In the genomic region with DNA sequence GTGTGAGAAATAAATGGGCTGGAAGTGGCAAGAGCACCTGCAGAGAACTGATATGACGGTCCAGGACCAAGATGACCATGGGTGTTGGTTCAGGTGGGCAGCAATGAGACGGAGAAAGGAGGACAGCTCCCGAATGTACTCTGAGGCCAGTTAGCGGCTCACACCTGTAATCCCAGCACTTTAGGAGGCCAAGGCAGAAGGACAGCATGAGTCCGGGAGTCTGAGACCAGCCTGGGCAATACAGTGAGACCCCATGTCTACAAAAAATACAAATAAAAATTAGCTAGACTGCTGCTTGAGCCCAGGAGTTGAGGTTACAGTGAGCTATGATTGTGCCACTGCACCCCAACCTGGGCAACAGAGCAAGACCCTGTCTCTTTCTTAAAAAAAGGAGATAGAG, we compare ENCODE assay signal across 22 cellular contexts.
DNase-seq lines count a peak whose midpoint lies in the region; ATAC-seq and TF ChIP-seq lines count a peak whose summit lies in the region.
"Had no signal": no experiment of that assay in that cellular context is flagged by ENCODE, and none has a peak within 500 bp of the region (broad histone marks: within the 10 kb centered on the region; RNA-seq: fewer than 3 reads in every experiment).

No MANE protein-coding gene starts in this region.

- no peaks in the 10 kb centered on the region for H3K27me3 ChIP-seq in CD8-positive, alpha-beta memory T cell (ENCODE audit: insufficient read depth, low read length, poor library complexity, severe bottlenecking)
- H3K27me3 ChIP-seq in naive thymus-derived CD4-positive, alpha-beta T cell (ENCODE audit: control insufficient read depth in 2 of 2, insufficient read depth in 2 of 2, low read length in 2 of 2): no peaks in the 10 kb centered on the region
- H3K27me3 ChIP-seq: adrenal gland, breast epithelium, foreskin keratinocyte had no signal

- peak overlapping the region; percentile 49 for H3K27ac Mint-ChIP-seq in activated CD8-positive, alpha-beta T cell treated with anti-CD3 and anti-CD28 coated beads for 36 hours
- H3K27ac Mint-ChIP-seq in activated CD8-positive, alpha-beta T cell treated with anti-CD3 and anti-CD28 coated beads, Interleukin-2, amount 10 ng/mL, durations not matched to agents 7 days and 5 days: no peak overlapping the region
- H3K27ac Mint-ChIP-seq in CD8-positive, alpha-beta memory T cell: peak overlapping the region in 6 of 8 donors; percentile 0 to 64 (median 30)
- peak overlapping the region; percentile 6 for H3K27ac Mint-ChIP-seq in activated T-helper 17 cell treated with anti-CD3 and anti-CD28 coated beads, Interleukin-2, amount 50 U/mL, for 72 hours
- peak overlapping the region in 8 of 9 donors; percentile 1 to 84 (median 57) for H3K27ac Mint-ChIP-seq in naive thymus-derived CD4-positive, alpha-beta T cell
- H3K27ac Mint-ChIP-seq: activated CD8-positive, alpha-beta memory T cell treated with anti-CD3 and anti-CD28 coated beads, Interleukin-2, amount 10 ng/mL, durations not matched to agents 7 days and 5 days had no signal

- CTCF ChIA-PET in activated CD8-positive, alpha-beta T cell treated with anti-CD3 and anti-CD28 coated beads for 36 hours (lab: Charles Lee): no interaction called here
- CTCF ChIA-PET in activated CD8-positive, alpha-beta T cell treated with anti-CD3 and anti-CD28 coated beads, Interleukin-2, amount 10 ng/mL, durations not matched to agents 7 days and 5 days (lab: Charles Lee): no interaction called here
- CTCF ChIA-PET in CD8-positive, alpha-beta memory T cell (lab: Charles Lee): no interaction called here
- CTCF ChIA-PET in naive thymus-derived CD4-positive, alpha-beta T cell (lab: Charles Lee): interaction anchor here (0.9 kb wide), 1 partner anchor 409 kb away, joined by 3 read pairs; no protein-coding TSS in a partner anchor

- TF ChIP-seq CTCF in activated CD8-positive, alpha-beta T cell treated with anti-CD3 and anti-CD28 coated beads for 36 hours (IDR thresholded peaks at IDR 0.05): no peak

- no peaks in the 10 kb centered on the region for H3K9me3 ChIP-seq in CD8-positive, alpha-beta memory T cell (ENCODE audit: low read length)
- no peaks in the 10 kb centered on the region for H3K9me3 ChIP-seq in naive thymus-derived CD4-positive, alpha-beta T cell (ENCODE audit: control insufficient read depth in 2 of 3, low read length in 3 of 3)
- H3K9me3 ChIP-seq: adrenal gland, breast epithelium had no signal

- H3K9me3 Mint-ChIP-seq in activated CD8-positive, alpha-beta T cell treated with anti-CD3 and anti-CD28 coated beads for 36 hours: no peaks in the 10 kb centered on the region
- no peaks in the 10 kb centered on the region for H3K9me3 Mint-ChIP-seq in activated CD8-positive, alpha-beta T cell treated with anti-CD3 and anti-CD28 coated beads, Interleukin-2, amount 10 ng/mL, durations not matched to agents 7 days and 5 days (ENCODE audit: insufficient read depth)
- peaks cover 0 to 6% (median 0%) of the 10 kb centered on the region in 5 donors for H3K9me3 Mint-ChIP-seq in CD8-positive, alpha-beta memory T cell
- no peaks in the 10 kb centered on the region for H3K9me3 Mint-ChIP-seq in activated T-helper 17 cell treated with anti-CD3 and anti-CD28 coated beads, Interleukin-2, amount 50 U/mL, for 72 hours
- no peaks in the 10 kb centered on the region for H3K9me3 Mint-ChIP-seq in naive thymus-derived CD4-positive, alpha-beta T cell
- H3K9me3 Mint-ChIP-seq: activated T-helper 1 cell treated with anti-CD3 and anti-CD28 coated beads, Interleukin-12 subunit alpha, Interleukin-12 subunit beta, Interleukin-2, Interleukin-4 antibody, amounts not matched to agents 30 ng/mL and 10 ng/mL and 1 ng/mL, durations not matched to agents 14 hours and 24 hours and 36 hours had no signal

- H3K4me3 Mint-ChIP-seq in activated CD8-positive, alpha-beta T cell treated with anti-CD3 and anti-CD28 coated beads for 36 hours: no peak overlapping the region
- no peak overlapping the region for H3K4me3 Mint-ChIP-seq in activated CD8-positive, alpha-beta T cell treated with anti-CD3 and anti-CD28 coated beads, Interleukin-2, amount 10 ng/mL, durations not matched to agents 7 days and 5 days
- H3K4me3 Mint-ChIP-seq in CD8-positive, alpha-beta memory T cell: no peak overlapping the region
- no peak overlapping the region for H3K4me3 Mint-ChIP-seq in activated T-helper 17 cell treated with anti-CD3 and anti-CD28 coated beads, Interleukin-2, amount 50 U/mL, for 72 hours
- H3K4me3 Mint-ChIP-seq in naive thymus-derived CD4-positive, alpha-beta T cell: peak overlapping the region in 3 of 10 donors; percentile 4 to 51 (median 9)
- H3K4me3 Mint-ChIP-seq: activated CD8-positive, alpha-beta memory T cell treated with anti-CD3 and anti-CD28 coated beads, Interleukin-2, amount 10 ng/mL, durations not matched to agents 7 days and 5 days; activated T-helper 1 cell treated with anti-CD3 and anti-CD28 coated beads, Interleukin-12 subunit alpha, Interleukin-12 subunit beta, Interleukin-2, Interleukin-4 antibody, amounts not matched to agents 30 ng/mL and 10 ng/mL and 1 ng/mL, durations not matched to agents 14 hours and 24 hours and 36 hours; H9 had no signal

- H3K4me1 ChIP-seq in CD8-positive, alpha-beta memory T cell (ENCODE audit: insufficient read depth, low read length): peaks cover 14% of the 10 kb centered on the region
- peaks cover 5 to 9% of the 10 kb centered on the region in 2 donors for H3K4me1 ChIP-seq in naive thymus-derived CD4-positive, alpha-beta T cell (ENCODE audit: control insufficient read depth in 2 of 2, insufficient read depth in 2 of 2, low read length in 2 of 2)
- H3K4me1 ChIP-seq: breast epithelium, foreskin keratinocyte had no signal

- peaks cover 47% of the 10 kb centered on the region for H3K4me1 Mint-ChIP-seq in activated CD8-positive, alpha-beta T cell treated with anti-CD3 and anti-CD28 coated beads for 36 hours (ENCODE audit: low read depth)
- H3K4me1 Mint-ChIP-seq in activated CD8-positive, alpha-beta T cell treated with anti-CD3 and anti-CD28 coated beads, Interleukin-2, amount 10 ng/mL, durations not matched to agents 7 days and 5 days (ENCODE audit: low read depth): peaks cover 31% of the 10 kb centered on the region
- H3K4me1 Mint-ChIP-seq in CD8-positive, alpha-beta memory T cell: peaks cover 34 to 63% (median 48%) of the 10 kb centered on the region in 3 donors
- peaks cover 20% of the 10 kb centered on the region for H3K4me1 Mint-ChIP-seq in activated T-helper 17 cell treated with anti-CD3 and anti-CD28 coated beads, Interleukin-2, amount 50 U/mL, for 72 hours
- H3K4me1 Mint-ChIP-seq in naive thymus-derived CD4-positive, alpha-beta T cell: peaks cover 39 to 70% (median 56%) of the 10 kb centered on the region in 7 donors

- no peak overlapping the region for H3K4me3 ChIP-seq in CD8-positive, alpha-beta memory T cell (ENCODE audit: low read length)
- H3K4me3 ChIP-seq in naive thymus-derived CD4-positive, alpha-beta T cell (ENCODE audit: low read length): no peak overlapping the region
- H3K4me3 ChIP-seq: adrenal gland, breast epithelium had no signal

- peaks cover 26% of the 10 kb centered on the region for H3K36me3 Mint-ChIP-seq in activated CD8-positive, alpha-beta T cell treated with anti-CD3 and anti-CD28 coated beads for 36 hours (ENCODE audit: low read depth)
- peaks cover 13% of the 10 kb centered on the region for H3K36me3 Mint-ChIP-seq in activated CD8-positive, alpha-beta T cell treated with anti-CD3 and anti-CD28 coated beads, Interleukin-2, amount 10 ng/mL, durations not matched to agents 7 days and 5 days (ENCODE audit: low read depth)
- peaks cover 2 to 6% (median 4%) of the 10 kb centered on the region in 3 donors for H3K36me3 Mint-ChIP-seq in CD8-positive, alpha-beta memory T cell
- H3K36me3 Mint-ChIP-seq in activated T-helper 17 cell treated with anti-CD3 and anti-CD28 coated beads, Interleukin-2, amount 50 U/mL, for 72 hours (ENCODE audit: low read depth): no peaks in the 10 kb centered on the region
- peaks cover 0 to 19% (median 4%) of the 10 kb centered on the region in 5 donors for H3K36me3 Mint-ChIP-seq in naive thymus-derived CD4-positive, alpha-beta T cell

- no peak for ATAC-seq in activated CD8-positive, alpha-beta T cell treated with anti-CD3 and anti-CD28 coated beads for 36 hours
- no peak for ATAC-seq in activated CD8-positive, alpha-beta T cell treated with anti-CD3 and anti-CD28 coated beads, Interleukin-2, amount 10 ng/mL, durations not matched to agents 7 days and 5 days
- no peak for ATAC-seq in activated T-helper 17 cell treated with anti-CD3 and anti-CD28 coated beads, Interleukin-2, amount 50 U/mL, for 72 hours (replicated peaks)
- ATAC-seq in naive thymus-derived CD4-positive, alpha-beta T cell: no peak
- ATAC-seq: activated CD4-positive, CD25-positive, alpha-beta regulatory T cell treated with anti-CD3 and anti-CD28 coated beads, Interleukin-2, amount 50 U/mL, for 24 hours; activated CD8-positive, alpha-beta memory T cell treated with anti-CD3 and anti-CD28 coated beads, Interleukin-2, amount 10 ng/mL, durations not matched to agents 7 days and 5 days; foreskin keratinocyte had no signal

- intact Hi-C loops in activated CD8-positive, alpha-beta T cell treated with anti-CD3 and anti-CD28 coated beads for 36 hours (cut with micrococcal nuclease): no loop called here
- intact Hi-C loops in naive thymus-derived CD4-positive, alpha-beta T cell (cut with micrococcal nuclease): no loop called here

- DNase-seq in activated CD8-positive, alpha-beta T cell treated with anti-CD3 and anti-CD28 coated beads for 36 hours: no peak
- DNase-seq in activated CD8-positive, alpha-beta T cell treated with anti-CD3 and anti-CD28 coated beads, Interleukin-2, amount 10 ng/mL, durations not matched to agents 7 days and 5 days: no peak
- DNase-seq in CD8-positive, alpha-beta memory T cell: no peak
- DNase-seq in naive thymus-derived CD4-positive, alpha-beta T cell: no peak
- DNase-seq in AG08396 (ENCODE audit: low spot score) (no peak), NCI-H748 treated with DMSO at 0.1 percent for 48 hours (lab: John Stamatoyannopoulos, UW) (no peak), NCI-H1930 (lab: John Stamatoyannopoulos, UW) (no peak)
- DNase-seq: activated CD8-positive, alpha-beta memory T cell treated with anti-CD3 and anti-CD28 coated beads, Interleukin-2, amount 10 ng/mL, durations not matched to agents 7 days and 5 days; effector memory CD4-positive, alpha-beta T cell; foreskin keratinocyte; H9; mesenchymal stem cell; NCI-H1092 treated with DMSO at 0.1 percent for 48 hours; NCI-H2029; occipital lobe; stimulated activated CD4-positive, alpha-beta T cell treated with anti-CD3 and anti-CD28 coated beads, Interleukin-4, amount 100 ng/mL, for 1 hour; stimulated activated naive CD4-positive, alpha-beta T cell had no signal

- H3K36me3 ChIP-seq in CD8-positive, alpha-beta memory T cell (ENCODE audit: insufficient read depth, low read length): no peaks in the 10 kb centered on the region
- no peaks in the 10 kb centered on the region for H3K36me3 ChIP-seq in naive thymus-derived CD4-positive, alpha-beta T cell (ENCODE audit: control insufficient read depth in 2 of 3, insufficient read depth in 3 of 3, low read length in 3 of 3)
- H3K36me3 ChIP-seq: adrenal gland, breast epithelium had no signal

- H3K27me3 Mint-ChIP-seq in activated CD8-positive, alpha-beta T cell treated with anti-CD3 and anti-CD28 coated beads for 36 hours: no peaks in the 10 kb centered on the region
- no peaks in the 10 kb centered on the region for H3K27me3 Mint-ChIP-seq in activated CD8-positive, alpha-beta T cell treated with anti-CD3 and anti-CD28 coated beads, Interleukin-2, amount 10 ng/mL, durations not matched to agents 7 days and 5 days (ENCODE audit: low read depth)
- H3K27me3 Mint-ChIP-seq in CD8-positive, alpha-beta memory T cell: no peaks in the 10 kb centered on the region
- H3K27me3 Mint-ChIP-seq in activated T-helper 17 cell treated with anti-CD3 and anti-CD28 coated beads, Interleukin-2, amount 50 U/mL, for 72 hours: no peaks in the 10 kb centered on the region
- no peaks in the 10 kb centered on the region for H3K27me3 Mint-ChIP-seq in naive thymus-derived CD4-positive, alpha-beta T cell
- H3K27me3 Mint-ChIP-seq: activated CD8-positive, alpha-beta memory T cell treated with anti-CD3 and anti-CD28 coated beads, Interleukin-2, amount 10 ng/mL, durations not matched to agents 7 days and 5 days had no signal

- no peak overlapping the region for H3K27ac ChIP-seq in CD8-positive, alpha-beta memory T cell (ENCODE audit: low read depth, low read length)
- H3K27ac ChIP-seq in naive thymus-derived CD4-positive, alpha-beta T cell (ENCODE audit: low read depth, low read length): no peak overlapping the region
- H3K27ac ChIP-seq: adrenal gland, breast epithelium, foreskin keratinocyte had no signal

- POLR2A ChIA-PET in activated CD8-positive, alpha-beta T cell treated with anti-CD3 and anti-CD28 coated beads for 36 hours (lab: Charles Lee): interaction anchor here (1.4 kb wide), 1 partner anchor 20 kb away, joined by 4 read pairs; no protein-coding TSS in a partner anchor
- POLR2A ChIA-PET in activated CD8-positive, alpha-beta T cell treated with anti-CD3 and anti-CD28 coated beads, Interleukin-2, amount 10 ng/mL, durations not matched to agents 7 days and 5 days (lab: Charles Lee): no interaction called here
- POLR2A ChIA-PET in CD8-positive, alpha-beta memory T cell (lab: Charles Lee): no interaction called here
- POLR2A ChIA-PET in naive thymus-derived CD4-positive, alpha-beta T cell (lab: Charles Lee): interaction anchor here (0.6 to 0.7 kb wide), 2 partner anchors 8 to 708 kb away, joined by 3 read pairs; no protein-coding TSS in a partner anchor

Comparison
In these comparisons a context has a peak if more than half of its experiments do, and no peak if none do; other contexts are left out.
1. POLR2A ChIA-PET loops: an anchor here in activated CD8-positive, alpha-beta T cell treated with anti-CD3 and anti-CD28 coated beads for 36 hours (1.4 kb wide) and naive thymus-derived CD4-positive, alpha-beta T cell (0.6 to 0.7 kb wide); none called in activated CD8-positive, alpha-beta T cell treated with anti-CD3 and anti-CD28 coated beads, Interleukin-2, amount 10 ng/mL, durations not matched to agents 7 days and 5 days and CD8-positive, alpha-beta memory T cell.